Comparison of ENCODE assay signal across 15 cellular contexts in genomic region chr9:114037961-114038723, GRCh38. TPM values are rescaled to one million over a fixed set of nuclear protein-coding genes. Genes with fewer than 3 reads are reported as not detected.
A peak's percentile ranks its signal among the peaks of the same experiment; 100 is the strongest.
DNase-seq lines count a peak whose midpoint lies in the region; ATAC-seq and TF ChIP-seq lines count a peak whose summit lies in the region.
"Had no signal": no experiment of that assay in that cellular context is flagged by ENCODE, and none has a peak within 500 bp of the region (broad histone marks: within the 10 kb centered on the region; RNA-seq: fewer than 3 reads in every experiment).

No MANE protein-coding gene starts in this region.

- H3K9me3 ChIP-seq in adipocyte (ENCODE audit: control insufficient read depth, low read length) (peaks cover 6% of the 10 kb centered on the region), left lung (no peaks in the 10 kb centered on the region)
- H3K9me3 ChIP-seq: pancreas had no signal

- no peak overlapping the region for H3K9ac ChIP-seq in adipocyte (ENCODE audit: low read length)

- no peak for TF ChIP-seq CTCF in left lung (IDR thresholded peaks at IDR 0.05)

- H3K4me3 ChIP-seq in adipocyte (ENCODE audit: low read length) (no peak overlapping the region), left lung (no peak overlapping the region)
- H3K4me3 ChIP-seq: pancreas had no signal

- H3K4me1 ChIP-seq in adipocyte (ENCODE audit: control insufficient read depth, insufficient read depth, low read length), result no peaks in the 10 kb centered on the region
- H3K4me1 ChIP-seq in left lung, result no peaks in the 10 kb centered on the region
- H3K4me1 ChIP-seq: pancreas had no signal

- ATAC-seq in left lung (no peak), HG02981 (IDR thresholded peaks at IDR 0.05; ENCODE audit: unreplicated experiment) (no peak)
- ATAC-seq: left ventricle myocardium superior, pancreas had no signal

- H3K27ac ChIP-seq in left lung, result no peak overlapping the region
- H3K27ac ChIP-seq: pancreas had no signal

- DNase-seq in NCI-H526 (lab: John Stamatoyannopoulos, UW) (peak; percentile 12 to 53), NCI-H526 treated with DMSO at 0.1 percent for 48 hours (lab: John Stamatoyannopoulos, UW) (no peak), adipocyte (ENCODE audit: low read depth) (peak; percentile 46), kidney tubule cell (ENCODE audit: low spot score) (peak; percentile 75), left lung (no peak), SHP77 treated with DMSO at 0.1 percent for 48 hours (lab: John Stamatoyannopoulos, UW) (no peak)
- DNase-seq in stimulated activated CD8-positive, alpha-beta memory T cell treated with anti-CD3 and anti-CD28 coated beads, Interleukin-4, amount 100 ng/mL, for 48 hours, result peak; percentile 10
- DNase-seq: activated naive CD4-positive, alpha-beta T cell treated with anti-CD3 and anti-CD28 coated beads for 36 hours; DMS153; left ventricle myocardium superior; MM.1S; NCI-H748 treated with DMSO at 0.1 percent for 48 hours had no signal

- H3K27me3 ChIP-seq in adipocyte (replicated peaks; ENCODE audit: control insufficient read depth, insufficient read depth, low read length) (no peaks in the 10 kb centered on the region), left lung (no peaks in the 10 kb centered on the region)
- H3K27me3 ChIP-seq: pancreas had no signal

- H3K36me3 ChIP-seq in adipocyte (ENCODE audit: control insufficient read depth, insufficient read depth, low read length, severe bottlenecking) (peaks cover 54% of the 10 kb centered on the region), left lung (peaks cover 0 to 46% of the 10 kb centered on the region in 2 donors)

- intact Hi-C loops in left lung (cut with DNase I), result loop anchor here in 1 of 2 donors (10.0 kb wide), 2 partner anchors 233 to 303 kb away; no protein-coding TSS in a partner anchor

RNA-seq across cellular contexts. Expression of gene AMBP, which starts 40.0 kb away (rescaled TPM):
- 1 to 10 TPM in 1 of 2 donors, not detected in 1; 1.2 TPM for total RNA-seq in left lung
- total RNA-seq: activated naive CD4-positive, alpha-beta T cell treated with anti-CD3 and anti-CD28 coated beads for 36 hours; left ventricle myocardium superior; SK-MEL-5 had no signal

Comparison
In these comparisons a context has a peak if more than half of its experiments do, and no peak if none do; other contexts are left out.
1. DNase-seq: peak in NCI-H526 (2 of 2), adipocyte (single experiment), kidney tubule cell (single experiment) and stimulated activated CD8-positive, alpha-beta memory T cell treated with anti-CD3 and anti-CD28 coated beads, Interleukin-4, amount 100 ng/mL, for 48 hours (single experiment); none in NCI-H526 treated with DMSO at 0.1 percent for 48 hours (single experiment), left lung (0 of 2) and SHP77 treated with DMSO at 0.1 percent for 48 hours (single experiment).